In genomic region chr1:106225406-106225805, GRCh38 we compare ENCODE assay signal across 24 cellular contexts.
"Had no signal": no experiment of that assay in that cellular context is flagged by ENCODE, and none has a peak within 500 bp of the region (broad histone marks: within the 10 kb centered on the region; RNA-seq: fewer than 3 reads in every experiment).

No MANE protein-coding gene starts in this region.

- H3K4me1 Mint-ChIP-seq: naive thymus-derived CD8-positive, alpha-beta T cell; nephron; stimulated activated effector memory CD8-positive, alpha-beta T cell treated with anti-CD3 and anti-CD28 coated beads, Interleukin-12 subunit alpha, Interleukin-12 subunit beta, amount 100 ng/mL, for 72 hours had no signal

- H3K36me3 Mint-ChIP-seq: naive thymus-derived CD8-positive, alpha-beta T cell; stimulated activated effector memory CD8-positive, alpha-beta T cell treated with anti-CD3 and anti-CD28 coated beads, Interleukin-12 subunit alpha, Interleukin-12 subunit beta, amount 100 ng/mL, for 72 hours had no signal

- DNase-seq: hippocampal formation; kidney; left colon; left lung; lower lobe of right lung; mammary epithelial cell; mesenchymal stem cell; naive thymus-derived CD8-positive, alpha-beta T cell; nucleus accumbens; pancreas; posterior cingulate gyrus; retina; right cardiac atrium; stimulated activated CD4-positive, alpha-beta T cell treated with anti-CD3 and anti-CD28 coated beads, Interleukin-12 subunit alpha, Interleukin-12 subunit beta, amount 100 ng/mL, for 4 hours; stimulated activated CD4-positive, alpha-beta T cell treated with anti-CD3 and anti-CD28 coated beads, Interleukin-15, amount 100 ng/mL, for 24 hours; stimulated activated CD4-positive, alpha-beta T cell treated with anti-CD3 and anti-CD28 coated beads, Interleukin-4, amount 100 ng/mL, for 24 hours; stimulated activated naive CD4-positive, alpha-beta T cell; tibial artery; trophoblast cell; upper lobe of right lung had no signal

- H3K4me3 Mint-ChIP-seq: naive thymus-derived CD8-positive, alpha-beta T cell; nephron; neural crest cell; stimulated activated effector memory CD8-positive, alpha-beta T cell treated with anti-CD3 and anti-CD28 coated beads, Interleukin-12 subunit alpha, Interleukin-12 subunit beta, amount 100 ng/mL, for 72 hours; stimulated activated naive CD8-positive, alpha-beta T cell treated with anti-CD3 and anti-CD28 coated beads, Interleukin-15, Interleukin-2, amounts not matched to agents 100 ng/mL and 50 ng/mL, for 24 hours had no signal

- H3K27ac Mint-ChIP-seq: naive thymus-derived CD8-positive, alpha-beta T cell; stimulated activated effector memory CD8-positive, alpha-beta T cell treated with anti-CD3 and anti-CD28 coated beads, Interleukin-12 subunit alpha, Interleukin-12 subunit beta, amount 100 ng/mL, for 72 hours; stimulated activated naive CD8-positive, alpha-beta T cell treated with anti-CD3 and anti-CD28 coated beads, Interleukin-15, Interleukin-2, amounts not matched to agents 100 ng/mL and 50 ng/mL, for 24 hours had no signal

- H3K27me3 Mint-ChIP-seq: naive thymus-derived CD8-positive, alpha-beta T cell; stimulated activated naive CD8-positive, alpha-beta T cell treated with anti-CD3 and anti-CD28 coated beads, Interleukin-15, Interleukin-2, amounts not matched to agents 100 ng/mL and 50 ng/mL, for 24 hours had no signal

- H3K9me3 Mint-ChIP-seq: nephron; neural crest cell; stimulated activated naive CD8-positive, alpha-beta T cell treated with anti-CD3 and anti-CD28 coated beads, Interleukin-15, Interleukin-2, amounts not matched to agents 100 ng/mL and 50 ng/mL, for 24 hours had no signal
